8 cellular contexts compared by ENCODE assay signal in genomic region chr11:45663486-45664375, GRCh38. TPM values are rescaled to one million over a fixed set of nuclear protein-coding genes. Genes with fewer than 3 reads are reported as not detected.
DNase-seq lines count a peak whose midpoint lies in the region; ATAC-seq lines count a peak whose summit lies in the region.

No MANE protein-coding gene starts in this region.

- H3K27ac Mint-ChIP-seq in T-helper 17 cell = no peak overlapping the region
- no peak overlapping the region for H3K27ac Mint-ChIP-seq in stimulated activated naive CD8-positive, alpha-beta T cell treated with anti-CD3 and anti-CD28 coated beads, Interleukin-15, amount 100 ng/mL, for 72 hours

- H3K27me3 Mint-ChIP-seq in T-helper 17 cell = peaks cover 72% of the 10 kb centered on the region
- peaks cover 92% of the 10 kb centered on the region for H3K27me3 Mint-ChIP-seq in stimulated activated naive CD8-positive, alpha-beta T cell treated with anti-CD3 and anti-CD28 coated beads, Interleukin-15, amount 100 ng/mL, for 72 hours

- H3K9me3 Mint-ChIP-seq in stimulated activated naive CD8-positive, alpha-beta T cell treated with anti-CD3 and anti-CD28 coated beads, Interleukin-15, amount 100 ng/mL, for 72 hours = no peaks in the 10 kb centered on the region

- DNase-seq in NCI-H2196 (lab: John Stamatoyannopoulos, UW; ENCODE audit: unreplicated experiment) (peak; percentile 44), NCI-H2196 treated with DMSO at 0.1 percent for 48 hours (lab: John Stamatoyannopoulos, UW; ENCODE audit: unreplicated experiment) (no peak), T-helper 17 cell (no peak), GM19238 (ENCODE audit: insufficient read length, low spot score) (no peak)
- no peak for DNase-seq in stimulated activated naive CD8-positive, alpha-beta T cell treated with anti-CD3 and anti-CD28 coated beads, Interleukin-15, amount 100 ng/mL, for 72 hours

- peak overlapping the region; percentile 8 for H3K9ac ChIP-seq in iPS-15b (ENCODE audit: low read depth, low read length)

- peaks cover 48% of the 10 kb centered on the region for H3K27me3 ChIP-seq in iPS-15b (ENCODE audit: control insufficient read depth, insufficient read depth, low read length)

- H3K4me1 ChIP-seq in iPS-15b (ENCODE audit: control insufficient read depth, insufficient read depth, low read length) = peaks cover 10% of the 10 kb centered on the region

- H3K4me3 ChIP-seq in iPS-15b (ENCODE audit: low read depth, low read length) = peak overlapping the region; percentile 69

- ATAC-seq in T-helper 17 cell = no peak
- ATAC-seq in stimulated activated naive CD8-positive, alpha-beta T cell treated with anti-CD3 and anti-CD28 coated beads, Interleukin-15, amount 100 ng/mL, for 72 hours = peak; percentile 1
- no peak for ATAC-seq in GM21423 (IDR thresholded peaks at IDR 0.05; ENCODE audit: unreplicated experiment)
- no peak for ATAC-seq in GM21515 (IDR thresholded peaks at IDR 0.05; ENCODE audit: unreplicated experiment)

- peaks cover 2% of the 10 kb centered on the region for H3K36me3 Mint-ChIP-seq in T-helper 17 cell (ENCODE audit: low read depth)

- H3K9me3 ChIP-seq in T-helper 17 cell (ENCODE audit: control insufficient read depth, low read length, poor library complexity, severe bottlenecking) = no peaks in the 10 kb centered on the region
- no peaks in the 10 kb centered on the region for H3K9me3 ChIP-seq in iPS-15b (ENCODE audit: control insufficient read depth, insufficient read depth, low read length)

- H3K4me1 Mint-ChIP-seq in T-helper 17 cell = peaks cover 2% of the 10 kb centered on the region
- peaks cover 34% of the 10 kb centered on the region for H3K4me1 Mint-ChIP-seq in stimulated activated naive CD8-positive, alpha-beta T cell treated with anti-CD3 and anti-CD28 coated beads, Interleukin-15, amount 100 ng/mL, for 72 hours

- H3K36me3 ChIP-seq in iPS-15b (ENCODE audit: control insufficient read depth, insufficient read depth, low read length) = no peaks in the 10 kb centered on the region

- H3K4me3 Mint-ChIP-seq in T-helper 17 cell = peak overlapping the region; percentile 56
- peak overlapping the region in 1 of 2 donors; percentile 54 for H3K4me3 Mint-ChIP-seq in stimulated activated naive CD8-positive, alpha-beta T cell treated with anti-CD3 and anti-CD28 coated beads, Interleukin-15, amount 100 ng/mL, for 72 hours

RNA-seq across cellular contexts. Expression of gene CHST1, which starts 1.7 kb away (rescaled TPM):
- not detected for total RNA-seq in T-helper 17 cell
